Comparison of ENCODE assay signal across 12 cellular contexts in the genomic region with DNA sequence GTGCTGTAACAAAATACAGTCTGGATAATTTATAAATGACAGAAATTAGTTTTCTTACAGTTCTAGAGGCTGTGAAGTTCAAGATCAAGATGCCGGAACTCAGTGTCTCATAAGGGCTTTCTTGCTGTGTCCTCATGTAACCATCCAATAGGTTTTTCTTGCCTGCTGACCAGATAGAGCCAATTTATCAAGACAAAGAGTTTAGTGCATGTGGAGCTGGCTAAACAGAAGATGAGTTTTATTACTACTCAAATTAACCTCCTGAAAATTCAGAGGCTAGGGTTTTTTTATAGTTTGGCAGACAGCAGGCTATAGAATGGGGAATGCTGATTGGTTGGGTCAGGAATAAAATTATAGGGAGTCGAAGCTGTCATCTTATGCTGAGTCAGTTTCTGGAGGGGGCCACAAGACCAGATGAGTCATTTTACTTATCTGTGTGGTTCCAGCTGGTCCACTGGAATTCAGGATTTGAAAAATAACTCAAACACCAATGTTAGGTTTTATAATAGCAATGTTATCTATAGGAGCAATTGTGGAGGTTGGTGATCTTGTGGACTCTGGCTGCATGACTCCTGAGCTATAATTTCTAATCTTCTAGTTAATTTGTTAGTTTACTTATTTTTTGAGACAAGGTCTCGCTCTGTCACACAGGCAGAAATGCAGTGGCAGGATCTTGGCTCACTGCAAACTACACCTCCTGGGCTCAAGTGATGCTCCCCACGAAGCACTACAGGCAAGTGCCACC. TPM values are rescaled to one million over a fixed set of nuclear protein-coding genes. Genes with fewer than 3 reads are reported as not detected.
DNase-seq lines count a peak whose midpoint lies in the region; TF ChIP-seq lines count a peak whose summit lies in the region.
"Had no signal": no experiment of that assay in that cellular context is flagged by ENCODE, and none has a peak within 500 bp of the region (broad histone marks: within the 10 kb centered on the region; RNA-seq: fewer than 3 reads in every experiment).

No MANE protein-coding gene starts in this region.

- no CpG with 5 or more reads among the region's 4 CpGs for WGBS in mesendoderm (ENCODE audit: extremely low coverage, insufficient coverage, low lambda C conversion rate)
- WGBS in transverse colon (ENCODE audit: low coverage in 1 of 2), 2 donors, result 90 to 100% methylated on average over 2 to 4 of the region's 4 CpGs

- no peak overlapping the region for H4K8ac ChIP-seq in mesendoderm (ENCODE audit: low read depth, low read length)

- TF ChIP-seq POLR2A in transverse colon (IDR thresholded peaks at IDR 0.05), result no peak

- H3K9me3 ChIP-seq in transverse colon, result no peaks in the 10 kb centered on the region

- peaks cover 13% of the 10 kb centered on the region for H3K79me2 ChIP-seq in mesendoderm (ENCODE audit: control insufficient read depth, insufficient read depth, low read length)

- H3K4me1 ChIP-seq in mesendoderm (ENCODE audit: control insufficient read depth, low read depth, low read length) (peaks cover 6% of the 10 kb centered on the region), transverse colon (peaks cover 0 to 19% (median 12%) of the 10 kb centered on the region in 4 donors)

- peak overlapping the region; percentile 79 for H3K4ac ChIP-seq in mesendoderm (ENCODE audit: low read depth, low read length)

- DNase-seq in COLO829 (ENCODE audit: low spot score) (peak; percentile 13), M059J (ENCODE audit: low read depth) (peak; percentile 85), cardiac fibroblast (ENCODE audit: low read depth in 2 of 2) (peak; percentile 86 to 93), mesendoderm (no peak), DMS53 treated with DMSO at 0.1 percent for 48 hours (lab: John Stamatoyannopoulos, UW; ENCODE audit: unreplicated experiment) (no peak), transverse colon (no peak), SIG-M5 (lab: John Stamatoyannopoulos, UW) (no peak)
- DNase-seq in activated CD8-positive, alpha-beta memory T cell treated with anti-CD3 and anti-CD28 coated beads for 24 hours, result no peak
- DNase-seq: activated effector memory CD4-positive, alpha-beta T cell treated with anti-CD3 and anti-CD28 coated beads, Interleukin-2, amount 50 U/mL, for 16 hours; DMS153; NCI-H1436 treated with DMSO at 0.1 percent for 48 hours; WERI-Rb-1 had no signal

- intact Hi-C loops in transverse colon (cut with DNase I; ENCODE audit: low total_unique reads), result no loop called here

- H3K18ac ChIP-seq in mesendoderm (ENCODE audit: low read length), result peak overlapping the region; percentile 80

- H3K27me3 ChIP-seq in mesendoderm (ENCODE audit: insufficient read depth, low read length, poor library complexity) (no peaks in the 10 kb centered on the region), transverse colon (no peaks in the 10 kb centered on the region)

- H3K9ac ChIP-seq in mesendoderm (ENCODE audit: low read length), result no peak overlapping the region

- no peak for TF ChIP-seq EP300 in transverse colon (IDR thresholded peaks at IDR 0.05; ENCODE audit: low read depth)

- H3K79me1 ChIP-seq in mesendoderm (ENCODE audit: low read length), result peaks cover 2% of the 10 kb centered on the region

- H4K5ac ChIP-seq in mesendoderm (ENCODE audit: low read length), result no peak overlapping the region

- H2AK5ac ChIP-seq in mesendoderm (ENCODE audit: low read length), result peak overlapping the region; percentile 4

- no peak overlapping the region for H3K4me3 ChIP-seq in cardiac fibroblast (replicated peaks in 1 of 2; ENCODE audit: low read depth in 2 of 2, low read length in 2 of 2)
- no peak overlapping the region for H3K4me3 ChIP-seq in mesendoderm (ENCODE audit: low read length)
- no peak overlapping the region for H3K4me3 ChIP-seq in transverse colon

- no peak overlapping the region for H3K23ac ChIP-seq in mesendoderm (ENCODE audit: low read length)

- in situ Hi-C loops in transverse colon (cut with MboI; ENCODE audit: low pct_ligation_motif_present in 1 of 4, low pct_unique_long_range_greater_than_20kb in 1 of 4, low sequenced_read_pairs in 3 of 4), result no loop called here

- no peak for TF ChIP-seq CTCF in cardiac fibroblast (IDR thresholded peaks at IDR 0.05; ENCODE audit: low read depth, low read length)
- no peak for TF ChIP-seq CTCF in transverse colon (IDR thresholded peaks at IDR 0.05)

- no peak overlapping the region for H3K27ac ChIP-seq in mesendoderm (ENCODE audit: low read depth, low read length)
- no peak overlapping the region for H3K27ac ChIP-seq in transverse colon
- H3K27ac ChIP-seq: WERI-Rb-1 had no signal

- H2BK15ac ChIP-seq in mesendoderm (replicated peaks; ENCODE audit: low read depth), result peak overlapping the region; percentile 48

- peak overlapping the region; percentile 85 for H2BK120ac ChIP-seq in mesendoderm (ENCODE audit: low read depth, low read length)

- H3K36me3 ChIP-seq in mesendoderm (ENCODE audit: control insufficient read depth, insufficient read depth, low read length) (no peaks in the 10 kb centered on the region), transverse colon (no peaks in the 10 kb centered on the region)

- H3K56ac ChIP-seq in mesendoderm (ENCODE audit: low read length), result no peak overlapping the region

- no peak overlapping the region for H2BK5ac ChIP-seq in mesendoderm (ENCODE audit: low read length)

- H3K4me2 ChIP-seq in mesendoderm (ENCODE audit: low read length), result no peak overlapping the region

RNA-seq across cellular contexts. Expression of a gene that starts 3.2 kb away (rescaled TPM):
- total RNA-seq in M059J (2014; rRNA removed; shearing (Covaris generic)), result 16.0 and 32.3 TPM in 2 replicates
- 33.1 TPM for polyA plus RNA-seq in mesendoderm (2013, experiment 1 of 2)
- polyA plus RNA-seq in mesendoderm (2013, experiment 2 of 2), result 34.5 TPM
- 10 to 100 TPM in 2 of 4 donors, 1 to 10 TPM in 2; 4.8 to 49.4 (median 11.4) TPM for total RNA-seq in transverse colon

Comparison
In these comparisons a context has a peak if more than half of its experiments do, and no peak if none do; other contexts are left out.
1. DNase-seq: peak in COLO829 (single experiment), M059J (single experiment) and cardiac fibroblast (2 of 2); none in mesendoderm (single experiment), DMS53 treated with DMSO at 0.1 percent for 48 hours (single experiment), transverse colon (single experiment), SIG-M5 (single experiment) and activated CD8-positive, alpha-beta memory T cell treated with anti-CD3 and anti-CD28 coated beads for 24 hours (single experiment).